28 cellular contexts compared by ENCODE assay signal in genomic region chr19:31706131-31706530, GRCh38.
"Had no signal": no experiment of that assay in that cellular context is flagged by ENCODE, and none has a peak within 500 bp of the region (broad histone marks: within the 10 kb centered on the region; RNA-seq: fewer than 3 reads in every experiment).

No MANE protein-coding gene starts in this region.

- H3K27ac Mint-ChIP-seq: stimulated activated effector memory CD8-positive, alpha-beta T cell treated with anti-CD3 and anti-CD28 coated beads, Interleukin-12 subunit alpha, Interleukin-12 subunit beta, amount 100 ng/mL, for 72 hours; stimulated activated memory B cell treated with anti-CD40 and anti-IgM and Interleukin-4, amounts not matched to agents 10 μg/mL and 1 μg/mL and 100 μg/mL, for 72 hours; stimulated activated naive B cell treated with anti-CD40 and anti-IgM and Interleukin-4, amounts not matched to agents 10 μg/mL and 1 μg/mL and 100 μg/mL, for 72 hours; stimulated activated naive CD8-positive, alpha-beta T cell treated with anti-CD3 and anti-CD28 coated beads, Interleukin-15, amount 100 ng/mL, for 72 hours; stimulated activated naive CD8-positive, alpha-beta T cell treated with anti-CD3 and anti-CD28 coated beads, Interleukin-15, Interleukin-2, amounts not matched to agents 100 ng/mL and 50 ng/mL, for 24 hours; type B pancreatic cell had no signal

- H3K27ac ChIP-seq: stomach, suprapubic skin, testis, thoracic aorta, thyroid gland, tibial artery, tibial nerve, transverse colon, upper lobe of left lung, upper lobe of right lung, uterus, vagina had no signal

- H3K4me3 ChIP-seq: stomach, suprapubic skin, testis, thoracic aorta, thyroid gland, tibial artery, tibial nerve, transverse colon, upper lobe of left lung, upper lobe of right lung, uterus, vagina had no signal

- H3K4me3 Mint-ChIP-seq: stimulated activated effector memory CD8-positive, alpha-beta T cell treated with anti-CD3 and anti-CD28 coated beads, Interleukin-12 subunit alpha, Interleukin-12 subunit beta, amount 100 ng/mL, for 72 hours; stimulated activated memory B cell treated with anti-CD40 and anti-IgM and Interleukin-4, amounts not matched to agents 10 μg/mL and 1 μg/mL and 100 μg/mL, for 72 hours; stimulated activated naive B cell treated with anti-CD40 and anti-IgM and Interleukin-4, amounts not matched to agents 10 μg/mL and 1 μg/mL and 100 μg/mL, for 72 hours; stimulated activated naive CD8-positive, alpha-beta T cell treated with anti-CD3 and anti-CD28 coated beads, Interleukin-15, amount 100 ng/mL, for 72 hours; stimulated activated naive CD8-positive, alpha-beta T cell treated with anti-CD3 and anti-CD28 coated beads, Interleukin-15, Interleukin-2, amounts not matched to agents 100 ng/mL and 50 ng/mL, for 24 hours; type B pancreatic cell had no signal

- H3K4me1 ChIP-seq: stomach, suprapubic skin, testis, thyroid gland, tibial artery, tibial nerve, transverse colon, upper lobe of right lung, uterus, vagina had no signal

- H3K9me3 ChIP-seq: suprapubic skin, testis, thoracic aorta, thyroid gland, transverse colon, upper lobe of right lung, uterus, vagina had no signal

- H3K27me3 ChIP-seq: stomach, suprapubic skin, testis, thyroid gland, tibial artery, tibial nerve, transverse colon, upper lobe of left lung, upper lobe of right lung, uterus, vagina had no signal

- H3K36me3 Mint-ChIP-seq: stimulated activated effector memory CD8-positive, alpha-beta T cell treated with anti-CD3 and anti-CD28 coated beads, Interleukin-12 subunit alpha, Interleukin-12 subunit beta, amount 100 ng/mL, for 72 hours; stimulated activated memory B cell treated with anti-CD40 and anti-IgM and Interleukin-4, amounts not matched to agents 10 μg/mL and 1 μg/mL and 100 μg/mL, for 72 hours; stimulated activated naive B cell treated with anti-CD40 and anti-IgM and Interleukin-4, amounts not matched to agents 10 μg/mL and 1 μg/mL and 100 μg/mL, for 72 hours; type B pancreatic cell had no signal

- H3K36me3 ChIP-seq: stomach, suprapubic skin, thoracic aorta, thyroid gland, tibial artery, tibial nerve, transverse colon, upper lobe of left lung, upper lobe of right lung, uterus, vagina had no signal

- H3K4me1 Mint-ChIP-seq: stimulated activated effector memory CD8-positive, alpha-beta T cell treated with anti-CD3 and anti-CD28 coated beads, Interleukin-12 subunit alpha, Interleukin-12 subunit beta, amount 100 ng/mL, for 72 hours; stimulated activated memory B cell treated with anti-CD40 and anti-IgM and Interleukin-4, amounts not matched to agents 10 μg/mL and 1 μg/mL and 100 μg/mL, for 72 hours; stimulated activated naive B cell treated with anti-CD40 and anti-IgM and Interleukin-4, amounts not matched to agents 10 μg/mL and 1 μg/mL and 100 μg/mL, for 72 hours; stimulated activated naive CD8-positive, alpha-beta T cell treated with anti-CD3 and anti-CD28 coated beads, Interleukin-15, amount 100 ng/mL, for 72 hours had no signal

- H3K27me3 Mint-ChIP-seq: stimulated activated memory B cell treated with anti-CD40 and anti-IgM and Interleukin-4, amounts not matched to agents 10 μg/mL and 1 μg/mL and 100 μg/mL, for 72 hours; stimulated activated naive B cell treated with anti-CD40 and anti-IgM and Interleukin-4, amounts not matched to agents 10 μg/mL and 1 μg/mL and 100 μg/mL, for 72 hours; stimulated activated naive CD8-positive, alpha-beta T cell treated with anti-CD3 and anti-CD28 coated beads, Interleukin-15, amount 100 ng/mL, for 72 hours; stimulated activated naive CD8-positive, alpha-beta T cell treated with anti-CD3 and anti-CD28 coated beads, Interleukin-15, Interleukin-2, amounts not matched to agents 100 ng/mL and 50 ng/mL, for 24 hours had no signal

- DNase-seq: stimulated activated CD4-positive, alpha-beta T cell treated with anti-CD3 and anti-CD28 coated beads, Interleukin-2, amount 100 ng/mL, for 48 hours; stimulated activated CD4-positive, alpha-beta T cell treated with anti-CD3 and anti-CD28 coated beads, Interleukin-4, amount 100 ng/mL, for 1 hour; stimulated activated CD4-positive, alpha-beta T cell treated with anti-CD3 and anti-CD28 coated beads, Interleukin-4, amount 100 ng/mL, for 24 hours; stimulated activated CD4-positive, alpha-beta T cell treated with anti-CD3 and anti-CD28 coated beads, Interleukin-4, amount 100 ng/mL, for 4 hours; stimulated activated CD8-positive, alpha-beta memory T cell treated with anti-CD3 and anti-CD28 coated beads, Interleukin-4, amount 100 ng/mL, for 48 hours; stimulated activated naive B cell treated with anti-CD40 and anti-IgM and Interleukin-4, amounts not matched to agents 10 μg/mL and 1 μg/mL and 100 μg/mL, for 72 hours; stimulated activated naive CD4-positive, alpha-beta T cell; stimulated activated naive CD4-positive, alpha-beta T cell treated with Interleukin-2 at 50 U/mL for 16 hours; stimulated activated naive CD8-positive, alpha-beta T cell treated with anti-CD3 and anti-CD28 coated beads, Interleukin-15, amount 100 ng/mL, for 72 hours; stimulated activated naive CD8-positive, alpha-beta T cell treated with anti-CD3 and anti-CD28 coated beads, Interleukin-15, Interleukin-2, amounts not matched to agents 100 U/mL and 50 U/mL, for 24 hours; stomach; substantia nigra; testis; thyroid gland; tibial artery; transverse colon; trophoblast cell; upper lobe of left lung; upper lobe of right lung; uterus had no signal
